In genomic region chr1:110213143-110213540, GRCh38 we compare ENCODE assay signal across 19 cellular contexts. TPM values are rescaled to one million over a fixed set of nuclear protein-coding genes. Genes with fewer than 3 reads are reported as not detected.
A peak's percentile ranks its signal among the peaks of the same experiment; 100 is the strongest.
DNase-seq lines count a peak whose midpoint lies in the region; ATAC-seq, FAIRE-seq and TF ChIP-seq lines count a peak whose summit lies in the region.
"Had no signal": no experiment of that assay in that cellular context is flagged by ENCODE, and none has a peak within 500 bp of the region (broad histone marks: within the 10 kb centered on the region; RNA-seq: fewer than 3 reads in every experiment).

No MANE protein-coding gene starts in this region.

- H3K4me3 ChIP-seq in DOHH2 (ENCODE audit: low read length), result no peak overlapping the region
- H3K4me3 ChIP-seq in mesenchymal stem cell (ENCODE audit: insufficient read depth in 1 of 2, low read depth in 1 of 2, low read length in 2 of 2), result no peak overlapping the region
- no peak overlapping the region for H3K4me3 ChIP-seq in thyroid gland (replicated peaks in 1 of 3)

- intact Hi-C loops in CD4-positive, alpha-beta T cell (cut with DNase I, micrococcal nuclease), result loop anchor here in 1 of 2 experiments (5.0 kb wide), 1 partner anchor 404 kb away; no protein-coding TSS in a partner anchor
- intact Hi-C loops in activated T-helper 2 cell treated with anti-CD3 and anti-CD28 coated beads, Interferon-gamma antibody, Interleukin-2, Interleukin-4, amounts not matched to agents 10 μg/mL and 5 μg/mL and 100 μg/mL, durations not matched to agents 14 hours and 24 hours and 36 hours (cut with micrococcal nuclease), result no loop called here
- intact Hi-C loops in thyroid gland (cut with DNase I), result no loop called here

- no peak overlapping the region for H2AK5ac ChIP-seq in mesenchymal stem cell (ENCODE audit: low read length, severe bottlenecking)

- H2BK12ac ChIP-seq in mesenchymal stem cell (ENCODE audit: low read length in 2 of 2), result no peak overlapping the region

- peak overlapping the region; percentile 89 for H3K27ac Mint-ChIP-seq in CD4-positive, alpha-beta T cell
- no peak overlapping the region for H3K27ac Mint-ChIP-seq in activated T-helper 2 cell treated with anti-CD3 and anti-CD28 coated beads, Interferon-gamma antibody, Interleukin-2, Interleukin-4, amounts not matched to agents 10 μg/mL and 5 μg/mL and 100 μg/mL, durations not matched to agents 14 hours and 24 hours and 36 hours
- H3K27ac Mint-ChIP-seq: CD14-positive monocyte; stimulated activated naive B cell treated with anti-CD40 and anti-IgM and Interleukin-4, amounts not matched to agents 10 μg/mL and 1 μg/mL and 100 μg/mL, for 72 hours had no signal

- POLR2A ChIA-PET in CD4-positive, alpha-beta T cell (lab: Charles Lee), result interaction anchor here (0.7 to 6.9 kb wide), 3 partner anchors 10 to 132 kb away, joined by 3 to 199 read pairs (median 5); partner anchors contain the start of gene RBM15

- peaks cover 6% of the 10 kb centered on the region for H3F3A ChIP-seq in DOHH2 (ENCODE audit: control insufficient read depth, insufficient read depth)

- CTCF ChIA-PET in CD4-positive, alpha-beta T cell (lab: Charles Lee), result interaction anchor here (1.0 to 7.3 kb wide), 4 partner anchors 10 to 125 kb away, joined by 4 to 123 read pairs (median 36); partner anchors contain the start of gene RBM15

- no peaks in the 10 kb centered on the region for H3K27me3 ChIP-seq in CD4-positive, alpha-beta T cell (ENCODE audit: control insufficient read depth, insufficient read depth, low read length)
- H3K27me3 ChIP-seq in DOHH2 (ENCODE audit: control insufficient read depth, low read length) (no peaks in the 10 kb centered on the region), mesenchymal stem cell (ENCODE audit: control insufficient read depth in 1 of 2, insufficient read depth in 1 of 2, low read length in 2 of 2) (peaks cover 3 to 88% of the 10 kb centered on the region in 2 experiments), thyroid gland (no peaks in the 10 kb centered on the region)

- peak overlapping the region; percentile 97 for H3K4me2 ChIP-seq in DOHH2 (ENCODE audit: low read length)
- H3K4me2 ChIP-seq in mesenchymal stem cell (ENCODE audit: low read length, poor library complexity, severe bottlenecking), result no peak overlapping the region

- no peak overlapping the region for H3K14ac ChIP-seq in mesenchymal stem cell (ENCODE audit: low read length in 2 of 2)

- H4K8ac ChIP-seq in mesenchymal stem cell (ENCODE audit: low read length), result no peak overlapping the region

- H3K4me1 ChIP-seq in DOHH2 (ENCODE audit: control insufficient read depth, low read length) (peaks cover 30% of the 10 kb centered on the region), mesenchymal stem cell (ENCODE audit: control insufficient read depth, insufficient read depth, low read depth, low read length) (peaks cover 21% of the 10 kb centered on the region), thyroid gland (peaks cover 9 to 27% of the 10 kb centered on the region in 2 donors)

- H4K20me1 ChIP-seq in DOHH2 (ENCODE audit: control insufficient read depth, insufficient read depth, low read depth, low read length), result no peaks in the 10 kb centered on the region; the same call in 1 of the 2 replicates

- H3K9me3 Mint-ChIP-seq in CD4-positive, alpha-beta T cell, result no peaks in the 10 kb centered on the region
- H3K9me3 Mint-ChIP-seq in activated T-helper 2 cell treated with anti-CD3 and anti-CD28 coated beads, Interferon-gamma antibody, Interleukin-2, Interleukin-4, amounts not matched to agents 10 μg/mL and 5 μg/mL and 100 μg/mL, durations not matched to agents 14 hours and 24 hours and 36 hours, result no peaks in the 10 kb centered on the region
- H3K9me3 Mint-ChIP-seq: natural killer cell treated with Interleukin-12 subunit alpha and Interleukin-12 subunit beta and Interleukin-15 and Interleukin-18, amount 100 ng/mL, for 72 hours had no signal

- WGBS in mesenchymal stem cell, result 82% methylated on average over 1 of the region's 2 CpGs
- 69 to 73% methylated on average over 2 of the region's 2 CpGs for WGBS in thyroid gland, 2 donors

- H3K9me2 ChIP-seq in DOHH2 (replicated peaks; ENCODE audit: control insufficient read depth, low read length), result no peaks in the 10 kb centered on the region

- no peak overlapping the region for H3K4ac ChIP-seq in mesenchymal stem cell (ENCODE audit: low read depth in 1 of 2, low read length in 2 of 2)

- H3K36me3 ChIP-seq in DOHH2 (ENCODE audit: control insufficient read depth, low read length), result no peaks in the 10 kb centered on the region
- H3K36me3 ChIP-seq in mesenchymal stem cell (ENCODE audit: control insufficient read depth in 1 of 2, insufficient read depth in 2 of 2, low read depth in 1 of 2, low read length in 2 of 2), result peaks cover 2 to 9% of the 10 kb centered on the region in 2 experiments
- no peaks in the 10 kb centered on the region for H3K36me3 ChIP-seq in thyroid gland
- H3K36me3 ChIP-seq: sigmoid colon had no signal

- H3K79me2 ChIP-seq in DOHH2 (ENCODE audit: control insufficient read depth, low read length), result 0 out of 2 replicates have a peak, but pooled peaks cover 4% of the 10 kb centered on the region

- no peaks in the 10 kb centered on the region for H3K27me3 Mint-ChIP-seq in CD4-positive, alpha-beta T cell
- no peaks in the 10 kb centered on the region for H3K27me3 Mint-ChIP-seq in activated T-helper 2 cell treated with anti-CD3 and anti-CD28 coated beads, Interferon-gamma antibody, Interleukin-2, Interleukin-4, amounts not matched to agents 10 μg/mL and 5 μg/mL and 100 μg/mL, durations not matched to agents 14 hours and 24 hours and 36 hours (ENCODE audit: low read depth)

- TF ChIP-seq CTCF in CD4-positive, alpha-beta T cell (IDR thresholded peaks at IDR 0.05), result no peak
- TF ChIP-seq CTCF in DOHH2 (IDR thresholded peaks at IDR 0.05; ENCODE audit: low read depth, low read length, poor library complexity, severe bottlenecking) (no peak), thyroid gland (IDR thresholded peaks at IDR 0.05) (no peak)

- no peak overlapping the region for H3K23ac ChIP-seq in mesenchymal stem cell (ENCODE audit: low read length in 2 of 2)

- H3K9me3 ChIP-seq in CD4-positive, alpha-beta T cell (ENCODE audit: control insufficient read depth, low read length), result no peaks in the 10 kb centered on the region
- H3K9me3 ChIP-seq in DOHH2 (ENCODE audit: control insufficient read depth, insufficient read depth, low read length), result no peaks in the 10 kb centered on the region
- no peaks in the 10 kb centered on the region for H3K9me3 ChIP-seq in mesenchymal stem cell (ENCODE audit: control insufficient read depth, low read length)
- no peaks in the 10 kb centered on the region for H3K9me3 ChIP-seq in thyroid gland
- H3K9me3 ChIP-seq: sigmoid colon had no signal

- H3K4me3 Mint-ChIP-seq in CD4-positive, alpha-beta T cell, result peak overlapping the region; percentile 86
- H3K4me3 Mint-ChIP-seq in activated T-helper 2 cell treated with anti-CD3 and anti-CD28 coated beads, Interferon-gamma antibody, Interleukin-2, Interleukin-4, amounts not matched to agents 10 μg/mL and 5 μg/mL and 100 μg/mL, durations not matched to agents 14 hours and 24 hours and 36 hours (ENCODE audit: low read depth), result peak overlapping the region; percentile 57

- H3K9ac ChIP-seq in mesenchymal stem cell (ENCODE audit: low read length), result peak overlapping the region; percentile 29

- H2BK15ac ChIP-seq in mesenchymal stem cell (ENCODE audit: low read depth, poor library complexity, severe bottlenecking), result no peak overlapping the region

- FAIRE-seq in RCC 7860 (lab: Jason Lieb, UNC), result no peak
- FAIRE-seq: G401.6 had no signal

- no peaks in the 10 kb centered on the region for H3K79me1 ChIP-seq in mesenchymal stem cell (replicated peaks; ENCODE audit: low read length, poor library complexity, severe bottlenecking)

- DNase-seq in CD4-positive, alpha-beta T cell, result no peak
- no peak for DNase-seq in activated T-helper 2 cell treated with anti-CD3 and anti-CD28 coated beads, Interferon-gamma antibody, Interleukin-2, Interleukin-4, amounts not matched to agents 10 μg/mL and 5 μg/mL and 100 μg/mL, durations not matched to agents 14 hours and 24 hours and 36 hours (ENCODE audit: low spot score)
- no peak for DNase-seq in mesenchymal stem cell
- DNase-seq in hippocampal formation (lab: John Stamatoyannopoulos, UW), result no peak
- DNase-seq in RCC 7860 (ENCODE audit: low spot score), result no peak
- no peak for DNase-seq in thyroid gland
- DNase-seq: activated CD4-positive, CD25-positive, alpha-beta regulatory T cell treated with anti-CD3 and anti-CD28 coated beads, Interleukin-2, amount 50 U/mL, for 72 hours; activated naive CD4-positive, alpha-beta T cell treated with anti-CD3 and anti-CD28 coated beads, Interleukin-2, amount 50 U/mL, for 16 hours; NCI-H446; sigmoid colon; stimulated activated CD4-positive, alpha-beta T cell treated with anti-CD3 and anti-CD28 coated beads, Interleukin-4, amount 100 ng/mL, for 24 hours; stimulated activated naive B cell treated with anti-CD40 and anti-IgM and Interleukin-4, amounts not matched to agents 10 μg/mL and 1 μg/mL and 100 μg/mL, for 72 hours; T-helper 1 cell had no signal

- peaks cover 52% of the 10 kb centered on the region for H3K4me1 Mint-ChIP-seq in CD4-positive, alpha-beta T cell (ENCODE audit: low read depth)
- H3K4me1 Mint-ChIP-seq in activated T-helper 2 cell treated with anti-CD3 and anti-CD28 coated beads, Interferon-gamma antibody, Interleukin-2, Interleukin-4, amounts not matched to agents 10 μg/mL and 5 μg/mL and 100 μg/mL, durations not matched to agents 14 hours and 24 hours and 36 hours (ENCODE audit: low read depth), result peaks cover 55% of the 10 kb centered on the region

- no peak overlapping the region for H4K91ac ChIP-seq in mesenchymal stem cell (ENCODE audit: low read length)

- no peak overlapping the region for H3K27ac ChIP-seq in CD4-positive, alpha-beta T cell (ENCODE audit: low read depth, low read length)
- no peak overlapping the region for H3K27ac ChIP-seq in DOHH2 (ENCODE audit: low read depth, low read length)
- no peak overlapping the region for H3K27ac ChIP-seq in mesenchymal stem cell (ENCODE audit: low read length, poor library complexity, severe bottlenecking)
- H3K27ac ChIP-seq in thyroid gland, result no peak overlapping the region
- H3K27ac ChIP-seq: epithelial cell of prostate, sigmoid colon had no signal

- H3K36me3 Mint-ChIP-seq in CD4-positive, alpha-beta T cell (ENCODE audit: low read depth), result peaks cover 4% of the 10 kb centered on the region
- peaks cover 14% of the 10 kb centered on the region for H3K36me3 Mint-ChIP-seq in activated T-helper 2 cell treated with anti-CD3 and anti-CD28 coated beads, Interferon-gamma antibody, Interleukin-2, Interleukin-4, amounts not matched to agents 10 μg/mL and 5 μg/mL and 100 μg/mL, durations not matched to agents 14 hours and 24 hours and 36 hours (ENCODE audit: low read depth)
- H3K36me3 Mint-ChIP-seq: natural killer cell treated with Interleukin-12 subunit alpha and Interleukin-12 subunit beta and Interleukin-15 and Interleukin-18, amount 100 ng/mL, for 72 hours; stimulated activated naive B cell treated with anti-CD40 and anti-IgM and Interleukin-4, amounts not matched to agents 10 μg/mL and 1 μg/mL and 100 μg/mL, for 72 hours had no signal

- no peak overlapping the region for H2BK120ac ChIP-seq in mesenchymal stem cell (ENCODE audit: low read depth, low read length)

- no peak overlapping the region for H2BK5ac ChIP-seq in mesenchymal stem cell (ENCODE audit: low read depth, low read length, poor library complexity, severe bottlenecking)

- H2AFZ ChIP-seq in mesenchymal stem cell (ENCODE audit: low read depth, low read length), result no peak overlapping the region

- no peak overlapping the region for H3K18ac ChIP-seq in mesenchymal stem cell (ENCODE audit: low read depth in 1 of 2, low read length in 2 of 2)

- ATAC-seq in CD4-positive, alpha-beta T cell (ENCODE audit: poor library complexity), result no peak
- ATAC-seq: left lobe of liver; natural killer cell treated with Interleukin-12 subunit alpha and Interleukin-12 subunit beta and Interleukin-15 and Interleukin-18, amount 100 ng/mL, for 72 hours; stimulated activated naive B cell treated with anti-CD40 and anti-IgM and Interleukin-4, amounts not matched to agents 10 μg/mL and 1 μg/mL and 100 μg/mL, for 72 hours had no signal

- TF ChIP-seq POLR2A in thyroid gland (IDR thresholded peaks at IDR 0.05), result no peak

RNA-seq across cellular contexts. Expression of gene KCNC4, which starts 3.0 kb away (rescaled TPM):
- total RNA-seq in CD4-positive, alpha-beta T cell, result 10 to 100 TPM; 16.5 to 17.7 TPM
- 30.6 and 31.1 TPM in 2 replicates for total RNA-seq in activated T-helper 2 cell treated with anti-CD3 and anti-CD28 coated beads, Interferon-gamma antibody, Interleukin-2, Interleukin-4, amounts not matched to agents 10 μg/mL and 5 μg/mL and 100 μg/mL, durations not matched to agents 14 hours and 24 hours and 36 hours
- polyA plus RNA-seq in mesenchymal stem cell (2013, experiment 1 of 2), result 0.17 TPM
- 0.23 TPM for polyA plus RNA-seq in mesenchymal stem cell (2013, experiment 2 of 2)
- 10 to 100 TPM in 1 of 4 donors, 1 to 10 TPM in 3; 3.8 to 12.5 (median 4.6) TPM for total RNA-seq in thyroid gland
